In genomic region chr1:66335859-66336640, GRCh38 we compare ENCODE assay signal across 8 cellular contexts.
A peak's percentile ranks its signal among the peaks of the same experiment; 100 is the strongest.
DNase-seq lines count a peak whose midpoint lies in the region; ATAC-seq and TF ChIP-seq lines count a peak whose summit lies in the region.

No MANE protein-coding gene starts in this region.

- peaks cover 0 to 2% (median 0%) of the 10 kb centered on the region in 7 donors for H3K9me3 Mint-ChIP-seq in CD14-positive monocyte

- no peak overlapping the region for H3K14ac ChIP-seq in neuronal stem cell (ENCODE audit: low read length)

- no peak overlapping the region for H2BK5ac ChIP-seq in neuronal stem cell (ENCODE audit: low read length)

- H3K27me3 Mint-ChIP-seq in CD14-positive monocyte (ENCODE audit: low read depth in 3 of 3), result no peaks in the 10 kb centered on the region

- H4K91ac ChIP-seq in neuronal stem cell (ENCODE audit: low read depth, low read length, poor library complexity), result no peak overlapping the region

- H3K4me3 ChIP-seq in endocrine pancreas (ENCODE audit: control insufficient read depth, insufficient read depth, low read length) (peak overlapping the region; percentile 62), neuronal stem cell (ENCODE audit: low read length in 2 of 2) (peak overlapping the region; percentile 55 to 70), thyroid gland (replicated peaks in 1 of 3) (no peak overlapping the region)

- no peaks in the 10 kb centered on the region for H3K79me1 ChIP-seq in neuronal stem cell (ENCODE audit: low read depth, low read length)

- peak in 1 of 2 donors; percentile 45 for TF ChIP-seq POLR2A in thyroid gland (IDR thresholded peaks at IDR 0.05)

- H3K27ac ChIP-seq in neuronal stem cell (replicated peaks; ENCODE audit: low read length), result no peak overlapping the region
- peak overlapping the region; percentile 4 to 94 (median 62) for H3K27ac ChIP-seq in thyroid gland

- in situ Hi-C loops in KBM-7 (cut with MboI; ENCODE audit: low pct_unique_long_range_greater_than_20kb, low sequenced_read_pairs), result no loop called here

- DNase-seq in CD14-positive monocyte (ENCODE audit: low spot score) (peak; percentile 95), KBM-7 (peak; percentile 97), neuronal stem cell (ENCODE audit: low spot score) (no peak), thyroid gland (peak; percentile 28 to 31), amniotic stem cell (lab: John Stamatoyannopoulos, UW) (no peak)
- peak; percentile 34 to 64 for DNase-seq in activated CD4-positive, alpha-beta T cell treated with anti-CD3 and anti-CD28 coated beads, Interleukin-2, amount 50 U/mL, for 24 hours (ENCODE audit: low read depth in 1 of 2, low spot score in 1 of 2)

- no peaks in the 10 kb centered on the region for H3K9me3 ChIP-seq in endocrine pancreas (ENCODE audit: control insufficient read depth, low read length)
- H3K9me3 ChIP-seq in neuronal stem cell (replicated peaks in 1 of 2; ENCODE audit: control insufficient read depth in 2 of 2, insufficient read depth in 1 of 2, low read depth in 1 of 2, low read length in 2 of 2), result no peaks in the 10 kb centered on the region
- no peaks in the 10 kb centered on the region for H3K9me3 ChIP-seq in thyroid gland

- H3K27ac Mint-ChIP-seq in CD14-positive monocyte, result peak overlapping the region; percentile 96 to 100 (median 99)

- peaks cover 15% of the 10 kb centered on the region for H3K4me1 ChIP-seq in endocrine pancreas (ENCODE audit: control insufficient read depth, insufficient read depth, low read length)
- H3K4me1 ChIP-seq in neuronal stem cell (ENCODE audit: control insufficient read depth in 2 of 2, insufficient read depth in 1 of 2, low read depth in 1 of 2, low read length in 2 of 2), result peaks cover 18 to 31% of the 10 kb centered on the region in 2 donors
- peaks cover 37 to 54% of the 10 kb centered on the region in 2 donors for H3K4me1 ChIP-seq in thyroid gland

- no peak overlapping the region for H2BK15ac ChIP-seq in neuronal stem cell (ENCODE audit: low read length)

- no peaks in the 10 kb centered on the region for H3K27me3 ChIP-seq in endocrine pancreas (ENCODE audit: control insufficient read depth, insufficient read depth, low read length)
- no peaks in the 10 kb centered on the region for H3K27me3 ChIP-seq in neuronal stem cell (ENCODE audit: control insufficient read depth in 3 of 3, insufficient read depth in 3 of 3, low read depth in 1 of 3, low read length in 3 of 3)
- H3K27me3 ChIP-seq in thyroid gland, result no peaks in the 10 kb centered on the region

- H2AFZ ChIP-seq in neuronal stem cell (ENCODE audit: low read length), result peak overlapping the region; percentile 13

- H3K36me3 ChIP-seq in endocrine pancreas (ENCODE audit: control insufficient read depth, insufficient read depth, low read length) (no peaks in the 10 kb centered on the region), neuronal stem cell (replicated peaks in 1 of 2; ENCODE audit: control insufficient read depth in 2 of 2, insufficient read depth in 2 of 2, low read length in 2 of 2) (peaks cover 0 to 30% of the 10 kb centered on the region in 2 donors), thyroid gland (no peaks in the 10 kb centered on the region)

- intact Hi-C loops in CD14-positive monocyte (cut with micrococcal nuclease) (loop anchor here (5.0 to 10.0 kb wide), 4 partner anchors 36 to 101 kb away; no protein-coding TSS in a partner anchor), thyroid gland (cut with DNase I) (no loop called here)

- H3K4me1 Mint-ChIP-seq in CD14-positive monocyte, result peaks cover 49% of the 10 kb centered on the region

- H2AK5ac ChIP-seq in neuronal stem cell (ENCODE audit: low read depth, low read length), result no peak overlapping the region

- peaks cover 13 to 14% of the 10 kb centered on the region in 2 donors for H3K36me3 Mint-ChIP-seq in CD14-positive monocyte

- no CpG with 5 or more reads among the region's 10 CpGs for WGBS in neuronal stem cell (ENCODE audit: extremely low coverage in 2 of 2, insufficient read length in 2 of 2, insufficient replicate concordance in 1 of 2), 2 donors
- 59 to 67% methylated on average over 10 of the region's 10 CpGs for WGBS in thyroid gland, 2 donors

- peak overlapping the region; percentile 73 for H3K18ac ChIP-seq in neuronal stem cell (ENCODE audit: low read length)

- H3K9ac ChIP-seq in endocrine pancreas (ENCODE audit: control insufficient read depth, insufficient read depth, low read length) (no peak overlapping the region), neuronal stem cell (ENCODE audit: low read depth, low read length, poor library complexity) (no peak overlapping the region)

- no peak overlapping the region for H3K4ac ChIP-seq in neuronal stem cell (ENCODE audit: low read length)

- H3K23ac ChIP-seq in neuronal stem cell (ENCODE audit: low read depth, low read length, poor library complexity), result no peak overlapping the region

- no peak overlapping the region for H2BK12ac ChIP-seq in neuronal stem cell (ENCODE audit: low read length)

- no peak overlapping the region for H3K4me2 ChIP-seq in neuronal stem cell (ENCODE audit: insufficient read depth, low read length, poor library complexity, severe bottlenecking)

- TF ChIP-seq CTCF in CD14-positive monocyte (IDR thresholded peaks at IDR 0.05) (no peak), thyroid gland (IDR thresholded peaks at IDR 0.05) (no peak)

- ATAC-seq in GM21367 (IDR thresholded peaks at IDR 0.05; ENCODE audit: unreplicated experiment), result peak; percentile 82

- peak overlapping the region; percentile 86 to 97 for H3K4me3 Mint-ChIP-seq in CD14-positive monocyte

- H2BK120ac ChIP-seq in neuronal stem cell (ENCODE audit: low read depth, low read length), result no peak overlapping the region

- H4K8ac ChIP-seq in neuronal stem cell (ENCODE audit: low read depth, low read length), result no peak overlapping the region

Comparison
In these comparisons a context has a peak if more than half of its experiments do, and no peak if none do; other contexts are left out.
1. DNase-seq: peak in CD14-positive monocyte (single experiment), KBM-7 (single experiment), activated CD4-positive, alpha-beta T cell treated with anti-CD3 and anti-CD28 coated beads, Interleukin-2, amount 50 U/mL, for 24 hours (2 of 2) and thyroid gland (2 of 2); none in neuronal stem cell (single experiment) and amniotic stem cell (single experiment).
2. H3K4me3 ChIP-seq: peak in endocrine pancreas (single experiment) and neuronal stem cell (2 of 2); none in thyroid gland (0 of 3).